8 cellular contexts compared by ENCODE assay signal in the genomic region with DNA sequence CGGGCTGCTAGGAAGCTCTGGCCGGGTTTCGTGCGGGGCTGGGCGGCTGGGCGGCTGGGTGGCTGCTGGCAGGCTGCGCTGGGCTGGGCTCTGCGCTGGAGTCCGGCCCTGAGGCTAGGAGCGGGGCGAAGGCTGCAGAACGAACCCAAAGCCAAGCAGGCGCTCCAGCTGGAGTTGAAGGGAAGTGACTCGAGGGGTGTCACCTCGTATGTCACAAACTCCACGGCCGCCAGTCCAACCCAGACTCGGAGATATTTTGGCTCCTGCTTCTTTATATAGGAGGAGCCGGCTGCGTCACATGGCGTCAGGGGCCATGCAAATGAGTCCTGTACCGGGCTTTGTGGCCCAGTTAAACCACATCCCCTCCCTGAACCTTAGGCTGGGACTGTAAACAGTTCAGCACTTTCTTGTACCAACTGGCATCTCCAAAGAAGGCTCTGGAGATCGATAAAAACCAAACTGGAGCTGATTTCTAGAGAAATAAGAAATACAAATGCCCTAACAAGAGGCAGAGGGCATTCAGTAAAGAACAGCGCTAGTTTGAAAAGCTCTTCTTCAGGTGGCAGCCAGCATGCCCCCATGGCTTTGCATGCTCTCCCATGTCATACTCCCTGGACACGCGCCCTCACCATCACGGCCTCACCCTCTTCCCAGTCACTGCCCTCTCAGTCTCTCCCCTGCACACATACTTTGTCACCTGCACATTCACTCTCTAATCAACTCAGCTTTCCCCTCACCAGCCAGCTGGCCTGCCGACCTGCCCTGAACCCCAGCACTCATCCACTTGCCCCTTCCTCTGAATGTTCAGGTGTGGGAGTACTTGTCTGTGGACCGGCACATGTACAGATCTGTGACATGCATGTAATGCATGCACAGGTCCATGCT. TPM values are rescaled to one million over a fixed set of nuclear protein-coding genes. Genes with fewer than 3 reads are reported as not detected.
A peak's percentile ranks its signal among the peaks of the same experiment; 100 is the strongest.
DNase-seq lines count a peak whose midpoint lies in the region; ATAC-seq, FAIRE-seq and TF ChIP-seq lines count a peak whose summit lies in the region.

No MANE protein-coding gene starts in this region.

- ATAC-seq in GM19438 (IDR thresholded peaks at IDR 0.05; ENCODE audit: low read depth, unreplicated experiment) (peak; percentile 72), HG03558 (IDR thresholded peaks at IDR 0.05; ENCODE audit: extremely low read depth, unreplicated experiment) (peak; percentile 59), SK-N-SH treated with all-trans-retinoic acid at 6 μM for 48 hours (peak; percentile 68), Right ventricle myocardium inferior (peak; percentile 77), pancreas (peak; percentile 53 to 68 (median 62))

- 42 to 44% methylated on average over 29 of the region's 29 CpGs for WGBS in pancreas, 2 donors

- TF ChIP-seq CTCF in pancreas (IDR thresholded peaks at IDR 0.05) (no peak), tibial artery (IDR thresholded peaks at IDR 0.05) (peak in 1 of 2 experiments; percentile 30)

- H3K27ac ChIP-seq in pancreas = peak overlapping the region; percentile 62 to 82 (median 74)
- H3K27ac ChIP-seq in tibial artery = peak overlapping the region; percentile 97 to 99

- H3K9me3 ChIP-seq in pancreas (no peaks in the 10 kb centered on the region), tibial artery (no peaks in the 10 kb centered on the region)

- DNase-seq in COLO829 (ENCODE audit: low spot score) = peak; percentile 40
- peak; percentile 93 for DNase-seq in Right ventricle myocardium inferior (ENCODE audit: missing footprints)
- peak; percentile 45 to 80 (median 74) for DNase-seq in pancreas
- DNase-seq in tibial artery = peak; percentile 90 to 96

- FAIRE-seq in pancreas (lab: Jason Lieb, UNC) = peak; percentile 97

- intact Hi-C loops in Right ventricle myocardium inferior (cut with DNase I) = loop anchor here (1.0 to 5.0 kb wide), 3 partner anchors 40 to 60 kb away; a partner anchor contains a TSS
- intact Hi-C loops in pancreas (cut with DNase I) = no loop called here
- intact Hi-C loops in tibial artery (cut with DNase I; ENCODE audit: low total_unique reads) = no loop called here

- no peaks in the 10 kb centered on the region for H3K9me3 Mint-ChIP-seq in activated naive CD8-positive, alpha-beta T cell (ENCODE audit: low read depth)

- H3K4me1 ChIP-seq in pancreas = peaks cover 0 to 12% (median 3%) of the 10 kb centered on the region in 3 donors
- H3K4me1 ChIP-seq in tibial artery = peaks cover 0 to 57% (median 13%) of the 10 kb centered on the region in 4 donors

- H3K36me3 ChIP-seq in pancreas (peaks cover 0 to 11% (median 3%) of the 10 kb centered on the region in 3 donors), tibial artery (peaks cover 32 to 37% (median 33%) of the 10 kb centered on the region in 3 donors)

- no peaks in the 10 kb centered on the region for H3K36me3 Mint-ChIP-seq in activated naive CD8-positive, alpha-beta T cell

- H3K4me1 Mint-ChIP-seq in activated naive CD8-positive, alpha-beta T cell (ENCODE audit: low read depth) = peaks cover 54% of the 10 kb centered on the region

- H3K27me3 ChIP-seq in pancreas (peaks cover 0 to 7% (median 0%) of the 10 kb centered on the region in 4 donors), tibial artery (no peaks in the 10 kb centered on the region)

- H3K4me3 Mint-ChIP-seq in activated naive CD8-positive, alpha-beta T cell = peak overlapping the region; percentile 92

- peak overlapping the region; percentile 94 for H3K27ac Mint-ChIP-seq in activated naive CD8-positive, alpha-beta T cell

- peak overlapping the region; percentile 18 to 48 (median 35) for H3K4me3 ChIP-seq in pancreas
- peak overlapping the region; percentile 86 to 95 for H3K4me3 ChIP-seq in tibial artery

- H3K27me3 Mint-ChIP-seq in activated naive CD8-positive, alpha-beta T cell = no peaks in the 10 kb centered on the region

TF ChIP-seq in SK-N-SH treated with all-trans-retinoic acid at 6 μM for 48 hours, 23 proteins besides CTCF, POLR2A, EP300 and RAD21:
- TF ChIP-seq CSDC2 (CRISPR knock-in tag; IDR thresholded peaks at IDR 0.05) = no peak
- no peak for TF ChIP-seq ESRRG (CRISPR knock-in tag; IDR thresholded peaks at IDR 0.05)
- no peak for TF ChIP-seq ZNF70 (CRISPR knock-in tag; IDR thresholded peaks at IDR 0.05)
- no peak for TF ChIP-seq ZNF8 (CRISPR knock-in tag; IDR thresholded peaks at IDR 0.05)
- TF ChIP-seq, protein P1, sequence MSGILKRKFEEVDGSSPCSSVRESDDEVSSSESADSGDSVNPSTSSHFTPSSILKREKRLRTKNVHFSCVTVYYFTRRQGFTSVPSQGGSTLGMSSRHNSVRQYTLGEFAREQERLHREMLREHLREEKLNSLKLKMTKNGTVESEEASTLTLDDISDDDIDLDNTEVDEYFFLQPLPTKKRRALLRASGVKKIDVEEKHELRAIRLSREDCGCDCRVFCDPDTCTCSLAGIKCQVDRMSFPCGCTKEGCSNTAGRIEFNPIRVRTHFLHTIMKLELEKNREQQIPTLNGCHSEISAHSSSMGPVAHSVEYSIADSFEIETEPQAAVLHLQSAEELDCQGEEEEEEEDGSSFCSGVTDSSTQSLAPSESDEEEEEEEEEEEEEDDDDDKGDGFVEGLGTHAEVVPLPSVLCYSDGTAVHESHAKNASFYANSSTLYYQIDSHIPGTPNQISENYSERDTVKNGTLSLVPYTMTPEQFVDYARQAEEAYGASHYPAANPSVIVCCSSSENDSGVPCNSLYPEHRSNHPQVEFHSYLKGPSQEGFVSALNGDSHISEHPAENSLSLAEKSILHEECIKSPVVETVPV (CRISPR knock-in tag; IDR thresholded peaks at IDR 0.05) = no peak

RNA-seq across cellular contexts. Expression of a gene that starts 58.5 kb away (rescaled TPM):
- 72.0 TPM for total RNA-seq in Right ventricle myocardium inferior
- 10 to 100 TPM; 12.8 to 86.6 (median 47.3) TPM for total RNA-seq in pancreas
- 10 to 100 TPM; 38.8 to 61.5 TPM for polyA plus RNA-seq in pancreas

Comparison
In these comparisons a context has a peak if more than half of its experiments do, and no peak if none do; other contexts are left out.
1. Peak in every context shown above with its lines: DNase-seq, ATAC-seq, H3K4me3 ChIP-seq and H3K27ac ChIP-seq.
2. DNase-seq: peak in every context shown above with its lines; median percentile 93 in Right ventricle myocardium inferior; 93 in tibial artery; 74 in pancreas; 40 in COLO829.